ENCODE assay signal across 8 cellular contexts in the genomic region with DNA sequence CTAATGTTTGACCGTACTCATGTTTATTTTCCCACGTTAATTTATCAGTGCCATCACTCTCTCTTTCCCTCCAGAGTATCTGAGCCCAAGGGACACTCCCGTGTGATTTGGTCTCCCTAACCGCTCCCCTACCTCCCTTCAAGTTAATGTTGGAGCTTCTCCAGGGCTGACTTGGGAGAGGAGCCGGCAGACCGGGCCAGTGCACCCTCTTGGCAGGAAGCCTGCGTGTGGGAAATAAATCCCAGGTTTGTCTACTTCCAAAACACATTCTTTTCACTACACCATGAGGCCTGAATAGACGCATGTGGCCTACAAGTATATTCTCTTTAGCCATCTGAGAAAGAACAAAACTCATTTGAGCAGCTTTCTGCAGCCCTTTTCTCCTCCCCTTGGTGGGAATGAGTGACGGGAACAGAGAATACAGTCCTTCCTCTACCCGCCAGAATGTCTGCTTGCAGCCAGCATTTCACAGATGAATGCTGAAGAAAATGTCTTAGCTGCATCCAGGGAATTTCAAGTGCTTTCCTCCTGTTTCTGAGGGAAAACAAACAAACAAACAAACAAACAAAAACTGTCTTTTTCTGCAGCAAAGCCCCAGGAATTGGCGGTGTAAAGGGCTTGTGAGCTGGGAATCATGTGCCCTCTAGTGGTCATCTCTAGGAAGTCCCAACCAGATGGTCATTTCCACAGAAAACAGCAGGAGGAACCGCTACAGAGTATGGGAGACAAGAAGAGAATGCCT. TPM values are rescaled to one million over a fixed set of nuclear protein-coding genes. Genes with fewer than 3 reads are reported as not detected.
DNase-seq lines count a peak whose midpoint lies in the region; ATAC-seq, FAIRE-seq and TF ChIP-seq lines count a peak whose summit lies in the region.

No MANE protein-coding gene starts in this region.

- TF ChIP-seq CTCF in AG10803 (conservative IDR thresholded peaks at IDR 0.05; ENCODE audit: low read length) = peak; percentile 97
- peak; percentile 81 for TF ChIP-seq CTCF in GM12874 (IDR thresholded peaks at IDR 0.05; ENCODE audit: insufficient read depth, low read depth, low read length)

- DNase-seq in AG10803 (ENCODE audit: low read depth) = peak; percentile 68
- DNase-seq in NAMALWA (ENCODE audit: low spot score) = peak; percentile 67
- peak in 11 of 34 experiments; percentile 2 to 21 (median 12) for DNase-seq in T-cell
- peak; percentile 81 for DNase-seq in epidermal melanocyte (ENCODE audit: insufficient read length, low spot score)
- DNase-seq in middle frontal gyrus (ENCODE audit: extremely low spot score, low spot score) = peak; percentile 79
- DNase-seq in urothelium cell line (ENCODE audit: low spot score) = peak; percentile 79

- H3K27ac Mint-ChIP-seq in T-cell = no peak overlapping the region

- H3K27me3 Mint-ChIP-seq in T-cell = peaks cover 14% of the 10 kb centered on the region in 2 donors

- no peaks in the 10 kb centered on the region for H3K9me3 Mint-ChIP-seq in T-cell

- no peak for FAIRE-seq in urothelium cell line (lab: Jason Lieb, UNC)

- no peaks in the 10 kb centered on the region for H3K4me1 Mint-ChIP-seq in T-cell

- ATAC-seq in HG02642 (IDR thresholded peaks at IDR 0.05; ENCODE audit: poor library complexity, unreplicated experiment) (peak; percentile 93), T-cell (replicated peaks in 1 of 4) (peak in 3 of 4 experiments; percentile 52 to 68 (median 54))

- H3K4me3 ChIP-seq in AG10803 (ENCODE audit: low read length) = peak overlapping the region; percentile 10; the same call in 1 of the 2 replicates

- H3K36me3 Mint-ChIP-seq in T-cell = no peaks in the 10 kb centered on the region

- CTCF ChIA-PET in T-cell (lab: Charles Lee) = interaction anchor here (0.6 to 5.9 kb wide), 26 partner anchors 8 to 1451 kb away, joined by 3 to 40 read pairs (median 4); no protein-coding TSS in a partner anchor

- POLR2A ChIA-PET in T-cell (lab: Charles Lee) = no interaction called here

- H3K4me3 Mint-ChIP-seq in T-cell = no peak overlapping the region

RNA-seq across cellular contexts. Expression of a gene that starts 41.4 kb away (rescaled TPM):
- not detected for total RNA-seq in T-cell
